8 cellular contexts compared by ENCODE assay signal in the genomic region with DNA sequence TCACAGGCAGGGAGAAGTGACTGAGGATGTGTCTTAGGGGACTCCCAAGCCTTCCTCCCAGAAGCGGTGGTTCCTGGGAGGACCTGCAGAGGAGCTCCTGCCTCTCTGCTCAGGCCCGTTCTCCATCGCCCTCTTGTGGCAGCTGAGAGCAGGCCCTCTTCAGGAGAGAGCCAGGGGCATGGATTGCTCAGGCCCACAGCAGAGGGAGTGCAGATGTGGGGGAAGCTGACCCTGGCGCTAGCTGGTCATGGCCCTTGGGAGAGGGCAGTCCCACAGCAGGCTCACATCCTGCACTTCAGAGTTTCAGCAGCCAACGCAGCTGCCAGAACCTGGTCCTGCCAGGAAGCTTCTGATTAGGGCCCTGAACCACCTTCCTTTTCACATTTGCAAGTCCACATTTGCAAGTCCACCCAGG.
DNase-seq lines count a peak whose midpoint lies in the region; ATAC-seq, FAIRE-seq and TF ChIP-seq lines count a peak whose summit lies in the region.

No MANE protein-coding gene starts in this region.

- intact Hi-C loops in activated CD8-positive, alpha-beta T cell treated with anti-CD3 and anti-CD28 coated beads for 36 hours (cut with micrococcal nuclease): loop anchor here (5.0 kb wide), 2 partner anchors 136 to 151 kb away; no protein-coding TSS in a partner anchor
- intact Hi-C loops in natural killer cell (cut with micrococcal nuclease) (no loop called here), testis (cut with DNase I; ENCODE audit: low total_unique reads) (no loop called here)

- H3K27ac Mint-ChIP-seq in activated CD8-positive, alpha-beta T cell treated with anti-CD3 and anti-CD28 coated beads for 36 hours: peak overlapping the region; percentile 81
- peak overlapping the region; percentile 78 for H3K27ac Mint-ChIP-seq in endothelial cell (ENCODE audit: unreplicated experiment)
- peak overlapping the region; percentile 54 to 89 for H3K27ac Mint-ChIP-seq in natural killer cell

- H3K4me3 ChIP-seq in testis: no peak overlapping the region

- no peak overlapping the region for H3K27ac ChIP-seq in testis

- peak; percentile 91 for DNase-seq in ACHN
- DNase-seq in GM18507 (ENCODE audit: extremely low spot score, insufficient read length, low read depth): peak; percentile 25
- DNase-seq in NOMO-1 (lab: John Stamatoyannopoulos, UW; ENCODE audit: unreplicated experiment in 2 of 2): peak; percentile 41 to 47
- DNase-seq in activated CD8-positive, alpha-beta T cell treated with anti-CD3 and anti-CD28 coated beads for 36 hours: peak; percentile 80
- DNase-seq in endothelial cell (ENCODE audit: low spot score): peak; percentile 80
- DNase-seq in natural killer cell: peak; percentile 74
- peak; percentile 73 for DNase-seq in testis

- in situ Hi-C loops in ACHN (cut with HindIII; ENCODE audit: low pct_ligation_motif_present, low pct_unique_long_range_greater_than_20kb, low sequenced_read_pairs): no loop called here

- no peaks in the 10 kb centered on the region for H3K4me1 ChIP-seq in testis

- 48 to 56% methylated on average over 4 to 5 of the region's 5 CpGs for WGBS in testis, 2 donors

- H3K4me1 Mint-ChIP-seq in activated CD8-positive, alpha-beta T cell treated with anti-CD3 and anti-CD28 coated beads for 36 hours (ENCODE audit: low read depth): peaks cover 77% of the 10 kb centered on the region
- H3K4me1 Mint-ChIP-seq in endothelial cell (ENCODE audit: unreplicated experiment) (peaks cover 69% of the 10 kb centered on the region), natural killer cell (peaks cover 67 to 70% of the 10 kb centered on the region in 2 donors)

- no peaks in the 10 kb centered on the region for H3K27me3 Mint-ChIP-seq in activated CD8-positive, alpha-beta T cell treated with anti-CD3 and anti-CD28 coated beads for 36 hours
- peaks cover 13% of the 10 kb centered on the region for H3K27me3 Mint-ChIP-seq in endothelial cell (ENCODE audit: unreplicated experiment)
- no peaks in the 10 kb centered on the region for H3K27me3 Mint-ChIP-seq in natural killer cell (ENCODE audit: low read depth in 2 of 2)

- H3K9me3 ChIP-seq in testis: no peaks in the 10 kb centered on the region

- H3K9me3 Mint-ChIP-seq in activated CD8-positive, alpha-beta T cell treated with anti-CD3 and anti-CD28 coated beads for 36 hours: no peaks in the 10 kb centered on the region
- no peaks in the 10 kb centered on the region for H3K9me3 Mint-ChIP-seq in endothelial cell (ENCODE audit: unreplicated experiment)
- no peaks in the 10 kb centered on the region for H3K9me3 Mint-ChIP-seq in natural killer cell

- TF ChIP-seq CTCF in activated CD8-positive, alpha-beta T cell treated with anti-CD3 and anti-CD28 coated beads for 36 hours (IDR thresholded peaks at IDR 0.05): peak; percentile 69
- peak; percentile 59 for TF ChIP-seq CTCF in endothelial cell (IDR thresholded peaks at IDR 0.05; ENCODE audit: unreplicated experiment)
- TF ChIP-seq CTCF in natural killer cell (IDR thresholded peaks at IDR 0.05): peak; percentile 82
- peak in 2 of 3 experiments; percentile 50 to 51 for TF ChIP-seq CTCF in testis (IDR thresholded peaks at IDR 0.05)

- TF ChIP-seq POLR2A in testis (IDR thresholded peaks at IDR 0.05): no peak

- no peaks in the 10 kb centered on the region for H3K27me3 ChIP-seq in testis

- H3K36me3 Mint-ChIP-seq in activated CD8-positive, alpha-beta T cell treated with anti-CD3 and anti-CD28 coated beads for 36 hours (ENCODE audit: low read depth): peaks cover 20% of the 10 kb centered on the region
- H3K36me3 Mint-ChIP-seq in endothelial cell (ENCODE audit: low read depth, unreplicated experiment) (peaks cover 5% of the 10 kb centered on the region), natural killer cell (no peaks in the 10 kb centered on the region)

- FAIRE-seq in GM18507 (lab: Jason Lieb, UNC): peak; percentile 75

- CTCF ChIA-PET in activated CD8-positive, alpha-beta T cell treated with anti-CD3 and anti-CD28 coated beads for 36 hours (lab: Charles Lee): interaction anchor here (0.6 to 7.3 kb wide), 37 partner anchors 9 to 466 kb away, joined by 3 to 247 read pairs (median 9); partner anchors contain the start of genes EPDR1 and STARD3NL

- ATAC-seq in HG03135 (IDR thresholded peaks at IDR 0.05; ENCODE audit: unreplicated experiment) (peak; percentile 54), natural killer cell (peak; percentile 65 to 77 (median 66))
- peak; percentile 65 for ATAC-seq in activated CD8-positive, alpha-beta T cell treated with anti-CD3 and anti-CD28 coated beads for 36 hours

- H3K4me3 Mint-ChIP-seq in activated CD8-positive, alpha-beta T cell treated with anti-CD3 and anti-CD28 coated beads for 36 hours: peak overlapping the region; percentile 43
- H3K4me3 Mint-ChIP-seq in endothelial cell (ENCODE audit: unreplicated experiment) (no peak overlapping the region), natural killer cell (no peak overlapping the region)

- no peaks in the 10 kb centered on the region for H3K36me3 ChIP-seq in testis (ENCODE audit: low read depth, missing control alignments)

- POLR2A ChIA-PET in activated CD8-positive, alpha-beta T cell treated with anti-CD3 and anti-CD28 coated beads for 36 hours (lab: Charles Lee): interaction anchor here (0.9 to 1.5 kb wide), 3 partner anchors 27 to 149 kb away, joined by 3 read pairs; no protein-coding TSS in a partner anchor

Comparison
In these comparisons a context has a peak if more than half of its experiments do, and no peak if none do; other contexts are left out.
1. DNase-seq: peak in every context shown above with its lines; median percentile 91 in ACHN; 80 in activated CD8-positive, alpha-beta T cell treated with anti-CD3 and anti-CD28 coated beads for 36 hours; 80 in endothelial cell; 74 in natural killer cell; 73 in testis; 44 in NOMO-1; 25 in GM18507.